In the genomic region with DNA sequence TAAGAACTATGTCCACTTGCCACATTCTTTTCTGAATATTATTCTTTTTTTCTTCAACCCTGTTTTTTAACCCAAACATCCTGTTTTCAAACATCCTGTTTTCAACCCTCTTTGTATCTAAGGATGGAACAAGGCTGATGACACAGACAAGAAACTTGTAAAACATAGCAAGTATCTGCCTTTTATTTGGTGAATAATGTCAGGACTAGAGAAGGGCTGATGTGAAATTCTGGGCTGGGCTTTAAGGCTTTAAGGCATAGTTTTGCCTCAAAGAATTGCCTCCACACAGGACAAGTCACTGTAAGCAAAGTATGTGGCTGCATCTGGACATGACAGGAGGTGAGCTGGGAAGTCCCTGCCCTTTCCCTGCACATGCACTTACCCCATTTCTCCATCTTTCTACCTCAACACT, we compare ENCODE assay signal across 9 cellular contexts. TPM values are rescaled to one million over a fixed set of nuclear protein-coding genes. Genes with fewer than 3 reads are reported as not detected.
DNase-seq lines count a peak whose midpoint lies in the region; ATAC-seq and TF ChIP-seq lines count a peak whose summit lies in the region.
"Had no signal": no experiment of that assay in that cellular context is flagged by ENCODE, and none has a peak within 500 bp of the region (broad histone marks: within the 10 kb centered on the region; RNA-seq: fewer than 3 reads in every experiment).

No MANE protein-coding gene starts in this region.

- intact Hi-C loops in colonic mucosa (cut with DNase I) (loop anchor here (5.0 kb wide), 1 partner anchor 134 kb away; the partner anchor contains the start of gene CD274), heart right ventricle (cut with DNase I) (loop anchor here in 5 of 10 donors (5.0 kb wide), 5 partner anchors 129 to 404 kb away; partner anchors contain the start of genes CD274 (in 1 of the 5), INSL6 (in 1 of the 5) and PLGRKT (in 1 of the 5))

- no peaks in the 10 kb centered on the region for H3K9me3 ChIP-seq in OCI-LY1 (ENCODE audit: low read length)
- no peaks in the 10 kb centered on the region for H3K9me3 ChIP-seq in colonic mucosa
- peaks cover 0 to 3% (median 0%) of the 10 kb centered on the region in 11 donors for H3K9me3 ChIP-seq in heart right ventricle

- H3K79me2 ChIP-seq in OCI-LY1 (ENCODE audit: insufficient read depth, low read length), result no peaks in the 10 kb centered on the region

- no peak overlapping the region for H2AFZ ChIP-seq in OCI-LY1 (ENCODE audit: low read length)

- H3K9ac ChIP-seq in OCI-LY1 (ENCODE audit: low read length) (no peak overlapping the region), colonic mucosa (ENCODE audit: low read depth in 2 of 2, low read length in 2 of 2) (no peak overlapping the region)

- no peak overlapping the region for H3K4me3 ChIP-seq in OCI-LY1 (ENCODE audit: low read depth, low read length, poor library complexity, severe bottlenecking)
- H3K4me3 ChIP-seq in fibroblast of the aortic adventitia (ENCODE audit: low read depth, low read length), result no peak overlapping the region
- H3K4me3 ChIP-seq in colonic mucosa, result no peak overlapping the region
- no peak overlapping the region for H3K4me3 ChIP-seq in heart right ventricle
- H3K4me3 ChIP-seq: dorsolateral prefrontal cortex had no signal

- H3K27me3 ChIP-seq in OCI-LY1 (ENCODE audit: insufficient read depth, low read length) (no peaks in the 10 kb centered on the region), colonic mucosa (no peaks in the 10 kb centered on the region), heart right ventricle (no peaks in the 10 kb centered on the region)
- H3K27me3 ChIP-seq: dorsolateral prefrontal cortex had no signal

- H3K36me3 ChIP-seq in OCI-LY1 (ENCODE audit: insufficient read depth, low read length) (no peaks in the 10 kb centered on the region), colonic mucosa (no peaks in the 10 kb centered on the region), heart right ventricle (no peaks in the 10 kb centered on the region)

- H3K9me2 ChIP-seq in OCI-LY1 (ENCODE audit: low read depth, low read length), result no peaks in the 10 kb centered on the region

- peak overlapping the region; percentile 5; the same call in 1 of the 2 replicates for H3K4me2 ChIP-seq in OCI-LY1 (ENCODE audit: low read length)

- no peak for TF ChIP-seq CTCF in OCI-LY1 (IDR thresholded peaks at IDR 0.05; ENCODE audit: low read length)
- TF ChIP-seq CTCF in fibroblast of the aortic adventitia (IDR thresholded peaks at IDR 0.05; ENCODE audit: insufficient read depth, low read length), result no peak
- TF ChIP-seq CTCF in colonic mucosa (IDR thresholded peaks at IDR 0.05), result no peak
- no peak for TF ChIP-seq CTCF in heart right ventricle (IDR thresholded peaks at IDR 0.05)

- ATAC-seq in GM21367 (IDR thresholded peaks at IDR 0.05; ENCODE audit: unreplicated experiment) (peak; percentile 30), heart right ventricle (no peak)

- no peaks in the 10 kb centered on the region for H4K20me1 ChIP-seq in OCI-LY1 (ENCODE audit: insufficient read depth, low read length)

- no peaks in the 10 kb centered on the region for H3F3A ChIP-seq in OCI-LY1 (ENCODE audit: insufficient read depth, low read length)

- DNase-seq in EL, result peak; percentile 73
- peak; percentile 56 for DNase-seq in fibroblast of the aortic adventitia (ENCODE audit: low read depth)
- no peak for DNase-seq in colonic mucosa
- DNase-seq in heart right ventricle, result no peak
- no peak for DNase-seq in CD1c-positive myeloid dendritic cell (ENCODE audit: extremely low spot score)
- no peak for DNase-seq in NCI-H345 treated with DMSO at 0.1 percent for 48 hours (lab: John Stamatoyannopoulos, UW; ENCODE audit: unreplicated experiment)
- DNase-seq: dorsolateral prefrontal cortex had no signal

- H3K4me1 ChIP-seq in OCI-LY1 (ENCODE audit: insufficient read depth, low read length, severe bottlenecking) (peaks cover 47% of the 10 kb centered on the region), colonic mucosa (no peaks in the 10 kb centered on the region), heart right ventricle (peaks cover 0 to 29% (median 5%) of the 10 kb centered on the region in 9 donors)

- H3K27ac ChIP-seq in OCI-LY1 (ENCODE audit: low read depth, low read length, poor library complexity, severe bottlenecking), result peak overlapping the region; percentile 64
- H3K27ac ChIP-seq in colonic mucosa, result no peak overlapping the region
- peak overlapping the region in 1 of 10 donors; percentile 54 for H3K27ac ChIP-seq in heart right ventricle
- H3K27ac ChIP-seq: dorsolateral prefrontal cortex had no signal

RNA-seq across cellular contexts. Expression of gene RIC1, which starts 42.5 kb away (rescaled TPM):
- total RNA-seq in fibroblast of the aortic adventitia (ENCODE audit: low replicate concordance), result 28.8 and 37.8 TPM in 2 replicates
- 10 to 100 TPM; 12.8 to 17.9 TPM for total RNA-seq in colonic mucosa
- 10 to 100 TPM in 2 of 10 donors, 1 to 10 TPM in 8; 7.8 to 13.8 (median 8.5) TPM for total RNA-seq in heart right ventricle
- polyA plus RNA-seq in heart right ventricle, result 1 to 10 TPM; 2.5 to 3.7 TPM

Comparison
In these comparisons a context has a peak if more than half of its experiments do, and no peak if none do; other contexts are left out.
1. DNase-seq: peak in EL (single experiment) and fibroblast of the aortic adventitia (single experiment); none in colonic mucosa (single experiment), heart right ventricle (0 of 2), CD1c-positive myeloid dendritic cell (single experiment) and NCI-H345 treated with DMSO at 0.1 percent for 48 hours (single experiment).